18 cellular contexts compared by ENCODE assay signal in the genomic region with DNA sequence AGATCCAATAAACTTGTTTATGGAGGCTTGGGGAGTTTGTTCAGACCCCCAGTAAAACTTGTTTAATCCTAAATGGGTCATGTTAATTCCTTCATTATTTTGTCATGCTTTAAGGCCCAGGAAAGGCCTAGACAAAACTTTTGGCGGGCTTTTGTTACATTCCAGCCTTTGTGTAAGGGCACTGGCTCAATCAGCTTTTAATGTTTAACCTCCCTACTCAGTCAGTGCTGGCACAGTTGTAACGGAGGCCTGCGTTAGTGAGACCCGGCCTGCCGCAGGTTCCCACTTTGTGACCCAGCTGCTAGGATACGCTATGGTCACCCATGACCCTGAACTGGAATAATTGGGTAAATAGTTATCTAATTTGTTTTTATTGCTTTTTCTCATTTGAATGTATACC.
"Had no signal": no experiment of that assay in that cellular context is flagged by ENCODE, and none has a peak within 500 bp of the region (broad histone marks: within the 10 kb centered on the region; RNA-seq: fewer than 3 reads in every experiment).

No MANE protein-coding gene starts in this region.

- H3K27me3 ChIP-seq: stomach, upper lobe of left lung had no signal

- H3K4me1 Mint-ChIP-seq: naive B cell; stimulated activated effector memory CD8-positive, alpha-beta T cell treated with anti-CD3 and anti-CD28 coated beads, Interleukin-12 subunit alpha, Interleukin-12 subunit beta, amount 100 ng/mL, for 72 hours had no signal

- DNase-seq: activated CD4-positive, alpha-beta T cell treated with anti-CD3 and anti-CD28 coated beads for 1 hour; activated CD8-positive, alpha-beta memory T cell treated with anti-CD3 and anti-CD28 coated beads for 24 hours; activated CD8-positive, alpha-beta memory T cell treated with anti-CD3 and anti-CD28 coated beads, Interleukin-2, amount 50 U/mL, for 48 hours; activated gamma-delta T cell; activated T-cell treated with anti-CD3 and anti-CD28 coated beads, Interleukin-2, amount 50 U/mL, for 48 hours; effector memory CD8-positive, alpha-beta T cell; hippocampal formation; left ventricle myocardium superior; mucosa of descending colon; naive B cell; psoas muscle; stimulated activated CD4-positive, alpha-beta T cell treated with anti-CD3 and anti-CD28 coated beads, Interleukin-4, amount 100 ng/mL, for 24 hours; stomach; upper lobe of left lung had no signal

- H3K4me3 Mint-ChIP-seq: activated naive CD4-positive, alpha-beta T cell treated with anti-CD3 and anti-CD28 coated beads, Interleukin-2, amount 50 U/mL, for 24 hours; effector memory CD8-positive, alpha-beta T cell; stimulated activated effector memory CD8-positive, alpha-beta T cell treated with anti-CD3 and anti-CD28 coated beads, Interleukin-12 subunit alpha, Interleukin-12 subunit beta, amount 100 ng/mL, for 72 hours; T-helper 1 cell treated with Interleukin-12 subunit alpha and Interleukin-12 subunit beta and Interleukin-4 antibody, amounts not matched to agents 30 μg/mL and 1 μg/mL, for 36 hours had no signal

- ATAC-seq: effector memory CD8-positive, alpha-beta T cell; left ventricle myocardium superior; mucosa of descending colon; psoas muscle; sciatic nerve; stimulated activated effector memory CD8-positive, alpha-beta T cell treated with anti-CD3 and anti-CD28 coated beads, Interleukin-12 subunit alpha, Interleukin-12 subunit beta, amount 100 ng/mL, for 72 hours had no signal

- H3K36me3 Mint-ChIP-seq: activated naive CD4-positive, alpha-beta T cell treated with anti-CD3 and anti-CD28 coated beads, Interleukin-2, amount 50 U/mL, for 24 hours; naive B cell; stimulated activated effector memory CD8-positive, alpha-beta T cell treated with anti-CD3 and anti-CD28 coated beads, Interleukin-12 subunit alpha, Interleukin-12 subunit beta, amount 100 ng/mL, for 72 hours had no signal

- H3K9me3 ChIP-seq: mucosa of descending colon, psoas muscle, stomach, upper lobe of left lung had no signal

- H3K9me3 Mint-ChIP-seq: activated naive CD4-positive, alpha-beta T cell treated with anti-CD3 and anti-CD28 coated beads, Interleukin-2, amount 50 U/mL, for 24 hours; effector memory CD8-positive, alpha-beta T cell; stimulated activated effector memory CD8-positive, alpha-beta T cell treated with anti-CD3 and anti-CD28 coated beads, Interleukin-12 subunit alpha, Interleukin-12 subunit beta, amount 100 ng/mL, for 72 hours; T-helper 1 cell treated with Interleukin-12 subunit alpha and Interleukin-12 subunit beta and Interleukin-4 antibody, amounts not matched to agents 30 μg/mL and 1 μg/mL, for 36 hours had no signal

- H3K4me3 ChIP-seq: mucosa of descending colon, psoas muscle, stomach, upper lobe of left lung had no signal

- H3K36me3 ChIP-seq: stomach, upper lobe of left lung had no signal

- H3K4me1 ChIP-seq: psoas muscle, upper lobe of left lung had no signal

- H3K27me3 Mint-ChIP-seq: effector memory CD8-positive, alpha-beta T cell; naive B cell had no signal

- H3K27ac ChIP-seq: psoas muscle, stomach, upper lobe of left lung had no signal

- H3K27ac Mint-ChIP-seq: activated naive CD4-positive, alpha-beta T cell treated with anti-CD3 and anti-CD28 coated beads, Interleukin-2, amount 50 U/mL, for 24 hours; effector memory CD8-positive, alpha-beta T cell; naive B cell; stimulated activated effector memory CD8-positive, alpha-beta T cell treated with anti-CD3 and anti-CD28 coated beads, Interleukin-12 subunit alpha, Interleukin-12 subunit beta, amount 100 ng/mL, for 72 hours; T-helper 1 cell treated with Interleukin-12 subunit alpha and Interleukin-12 subunit beta and Interleukin-4 antibody, amounts not matched to agents 30 μg/mL and 1 μg/mL, for 36 hours had no signal
